16 cellular contexts compared by ENCODE assay signal in the genomic region with DNA sequence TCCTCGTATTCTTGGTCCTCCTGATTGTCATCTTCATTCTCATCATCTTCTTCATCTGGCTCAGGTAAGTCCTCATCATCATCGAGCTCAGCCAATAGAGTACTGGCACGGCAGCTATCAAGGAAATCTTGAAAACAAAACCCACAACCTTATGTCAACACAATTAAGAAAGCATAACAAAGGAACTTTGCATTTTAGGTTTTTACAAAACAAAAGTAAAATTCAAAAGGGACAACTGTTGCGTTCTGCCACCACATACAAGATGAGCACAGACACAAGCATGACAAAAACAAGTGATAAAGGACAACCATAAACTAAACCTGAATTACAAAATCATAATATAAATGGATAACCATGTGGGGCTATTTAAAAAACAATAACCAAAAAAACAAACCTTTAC.
DNase-seq lines count a peak whose midpoint lies in the region; ATAC-seq and TF ChIP-seq lines count a peak whose summit lies in the region.
"Had no signal": no experiment of that assay in that cellular context is flagged by ENCODE, and none has a peak within 500 bp of the region (broad histone marks: within the 10 kb centered on the region; RNA-seq: fewer than 3 reads in every experiment).

No MANE protein-coding gene starts in this region.

- H3T11ph ChIP-seq in H9 (ENCODE audit: low read length) = no peak overlapping the region

- no peaks in the 10 kb centered on the region for H4K20me1 ChIP-seq in H9 (ENCODE audit: control insufficient read depth, insufficient read depth, insufficient read length)

- H3K4me2 ChIP-seq in H9 (ENCODE audit: insufficient read depth, insufficient read length, low read length) = no peak overlapping the region
- H3K4me2 ChIP-seq: KMS-11 had no signal

- H2BK120ac ChIP-seq in H9 (ENCODE audit: low read depth, low read length, poor library complexity, severe bottlenecking) = no peak overlapping the region

- no peaks in the 10 kb centered on the region for H3K9me3 Mint-ChIP-seq in CD8-positive, alpha-beta T cell
- no peaks in the 10 kb centered on the region for H3K9me3 Mint-ChIP-seq in H9
- H3K9me3 Mint-ChIP-seq in WTC11 = no peaks in the 10 kb centered on the region

- no peaks in the 10 kb centered on the region for H3K27me3 Mint-ChIP-seq in CD8-positive, alpha-beta T cell (ENCODE audit: low read depth)
- H3K27me3 Mint-ChIP-seq in H9 (ENCODE audit: low read depth) (no peaks in the 10 kb centered on the region), WTC11 (ENCODE audit: low read depth) (no peaks in the 10 kb centered on the region)

- CTCF ChIA-PET in CD8-positive, alpha-beta T cell (lab: Charles Lee) = interaction anchor here (1.6 kb wide), 1 partner anchor 85 kb away, joined by 5 read pairs; the partner anchor contains the start of gene HECTD1
- CTCF ChIA-PET in WTC11 (lab: Charles Lee) = no interaction called here

- H2BK5ac ChIP-seq in H9 (ENCODE audit: insufficient read length, low read length) = no peak overlapping the region

- no peak overlapping the region for H3K4me3 Mint-ChIP-seq in CD8-positive, alpha-beta T cell
- H3K4me3 Mint-ChIP-seq in H9 (peak overlapping the region in 1 of 2 experiments; percentile 0; a peak in 2 of 5 replicates), WTC11 (no peak overlapping the region)

- DNase-seq in CD8-positive, alpha-beta T cell = no peak
- DNase-seq in H9 (no peak), WTC11 (ENCODE audit: low spot score) (no peak), EL (no peak), NCI-H146 treated with DMSO at 0.1 percent for 48 hours (lab: John Stamatoyannopoulos, UW; ENCODE audit: unreplicated experiment) (no peak)
- DNase-seq: DND-41, GF-D8, NCI-H1048, NCI-H1436 treated with DMSO at 0.1 percent for 48 hours, NCI-H2081, NCI-H524 had no signal

- H4K5ac ChIP-seq in H9 (ENCODE audit: insufficient read length, low read depth, low read length) = no peak overlapping the region

- no peak overlapping the region for H3K27ac ChIP-seq in CD8-positive, alpha-beta T cell (ENCODE audit: low read depth, low read length)
- H3K27ac ChIP-seq in H9 (ENCODE audit: insufficient read length, low read depth, low read length) (no peak overlapping the region), iPS-20b (ENCODE audit: low read length) (no peak overlapping the region)
- H3K27ac ChIP-seq: C4-2B, KMS-11 had no signal

- no peak for ATAC-seq in CD8-positive, alpha-beta T cell
- ATAC-seq in WTC11 = peak; percentile 76
- ATAC-seq in GM21367 (IDR thresholded peaks at IDR 0.05; ENCODE audit: unreplicated experiment) = no peak
- ATAC-seq: Panc1 had no signal

- intact Hi-C loops in CD8-positive, alpha-beta T cell (cut with DNase I, micrococcal nuclease) = no loop called here

- H4K91ac ChIP-seq in H9 (ENCODE audit: insufficient read length, low read depth, low read length) = no peak overlapping the region

- no peaks in the 10 kb centered on the region for H3K79me1 ChIP-seq in H9 (ENCODE audit: insufficient read depth, low read depth, low read length, poor library complexity, severe bottlenecking)

- peaks cover 32% of the 10 kb centered on the region for H3K4me1 Mint-ChIP-seq in CD8-positive, alpha-beta T cell (ENCODE audit: low read depth)
- H3K4me1 Mint-ChIP-seq in H9 = peaks cover 38% of the 10 kb centered on the region in 2 experiments
- H3K4me1 Mint-ChIP-seq in WTC11 = peaks cover 23% of the 10 kb centered on the region

- H3K9ac ChIP-seq in H9 (ENCODE audit: extremely low read depth, insufficient read length, low read length) = no peak overlapping the region
- no peak overlapping the region for H3K9ac ChIP-seq in iPS-20b (ENCODE audit: low read depth, low read length)
- H3K9ac ChIP-seq: KMS-11 had no signal

- H3K79me2 ChIP-seq in H9 (ENCODE audit: insufficient read depth, low read length) = no peaks in the 10 kb centered on the region

- H2BK12ac ChIP-seq in H9 (ENCODE audit: insufficient read length, low read depth, low read length) = no peak overlapping the region

- peaks cover 57% of the 10 kb centered on the region for H3K36me3 Mint-ChIP-seq in CD8-positive, alpha-beta T cell
- H3K36me3 Mint-ChIP-seq in H9 (ENCODE audit: insufficient read depth in 1 of 3, low read depth in 3 of 3) (peaks cover 18 to 58% (median 48%) of the 10 kb centered on the region in 3 experiments), WTC11 (peaks cover 34% of the 10 kb centered on the region)

- no peak overlapping the region for H3K4ac ChIP-seq in H9 (ENCODE audit: low read depth, low read length)

- no peak overlapping the region for H2BK20ac ChIP-seq in H9 (ENCODE audit: low read depth, low read length, poor library complexity, severe bottlenecking)

- no peak overlapping the region for H3K23ac ChIP-seq in H9 (ENCODE audit: insufficient read length, low read depth, low read length)

- H3K36me3 ChIP-seq in CD8-positive, alpha-beta T cell (ENCODE audit: insufficient read depth, low read length) = peaks cover 33% of the 10 kb centered on the region
- H3K36me3 ChIP-seq in iPS-20b (ENCODE audit: insufficient read depth, low read depth, low read length) = peaks cover 64% of the 10 kb centered on the region

- no CpG with 5 or more reads among the region's 4 CpGs for WGBS in H9 (ENCODE audit: extremely low coverage, insufficient read length, low lambda C conversion rate)

- H3K56ac ChIP-seq in H9 (ENCODE audit: insufficient read length, low read depth, low read length) = no peak overlapping the region

- TF ChIP-seq CTCF in CD8-positive, alpha-beta T cell (IDR thresholded peaks at IDR 0.05) = no peak
- TF ChIP-seq CTCF in H9 (conservative IDR thresholded peaks at IDR 0.05) = no peak
- no peak for TF ChIP-seq CTCF in WTC11 (IDR thresholded peaks at IDR 0.05)

- H3K23me2 ChIP-seq in H9 (ENCODE audit: insufficient read length, low read depth, low read length, poor library complexity, severe bottlenecking) = no peaks in the 10 kb centered on the region

- H3K4me1 ChIP-seq in CD8-positive, alpha-beta T cell (ENCODE audit: insufficient read depth, low read length) = peaks cover 13% of the 10 kb centered on the region
- no peaks in the 10 kb centered on the region; the same call in 1 of the 2 replicates for H3K4me1 ChIP-seq in H9 (ENCODE audit: insufficient read depth, low read length)
- peaks cover 22% of the 10 kb centered on the region for H3K4me1 ChIP-seq in iPS-20b (ENCODE audit: insufficient read depth, low read length)

- no peak overlapping the region for H2AK5ac ChIP-seq in H9 (ENCODE audit: insufficient read length, low read length)

- H3K27me3 ChIP-seq in CD8-positive, alpha-beta T cell (ENCODE audit: insufficient read depth, low read length) = no peaks in the 10 kb centered on the region
- H3K27me3 ChIP-seq in H9 (ENCODE audit: insufficient read depth, low read length) = no peaks in the 10 kb centered on the region
- no peaks in the 10 kb centered on the region for H3K27me3 ChIP-seq in iPS-20b (ENCODE audit: insufficient read depth, low read length)

- no peak overlapping the region for H3K14ac ChIP-seq in H9 (ENCODE audit: insufficient read depth, low read length)

- H4K8ac ChIP-seq in H9 (replicated peaks; ENCODE audit: insufficient read length, low read depth, low read length) = no peak overlapping the region

- POLR2A ChIA-PET in CD8-positive, alpha-beta T cell (lab: Charles Lee) = interaction anchor here (0.9 kb wide), 1 partner anchor 85 kb away, joined by 3 read pairs; the partner anchor contains the start of gene HECTD1
- POLR2A ChIA-PET in WTC11 (lab: Charles Lee) = no interaction called here

- H3K9me3 ChIP-seq in CD8-positive, alpha-beta T cell (ENCODE audit: low read length) = no peaks in the 10 kb centered on the region
- no peaks in the 10 kb centered on the region for H3K9me3 ChIP-seq in H9 (ENCODE audit: control insufficient read depth, low read depth, low read length)
- no peaks in the 10 kb centered on the region for H3K9me3 ChIP-seq in iPS-20b (ENCODE audit: insufficient read depth, low read depth, low read length)

- no peak overlapping the region for H2BK15ac ChIP-seq in H9 (ENCODE audit: low read depth, low read length)

- H3K4me3 ChIP-seq in CD8-positive, alpha-beta T cell (ENCODE audit: low read depth, low read length) = no peak overlapping the region
- H3K4me3 ChIP-seq in iPS-20b (ENCODE audit: low read length) = peak overlapping the region; percentile 20; the same call in 1 of the 2 replicates

- H3K27ac Mint-ChIP-seq in CD8-positive, alpha-beta T cell = peak overlapping the region; percentile 9
- H3K27ac Mint-ChIP-seq in H9 (peak overlapping the region in 2 of 3 experiments; percentile 1 to 60; a peak in 3 of 7 replicates), WTC11 (peak overlapping the region; percentile 6; the same call in 1 of the 2 replicates)

- no peak overlapping the region for H3K18ac ChIP-seq in H9 (ENCODE audit: insufficient read length, low read depth, low read length)

- no peak overlapping the region for H2AFZ ChIP-seq in H9 (ENCODE audit: low read length)

TF ChIP-seq in WTC11, 78 proteins besides CTCF, POLR2A, EP300 and RAD21:
- TF ChIP-seq, protein P1, sequence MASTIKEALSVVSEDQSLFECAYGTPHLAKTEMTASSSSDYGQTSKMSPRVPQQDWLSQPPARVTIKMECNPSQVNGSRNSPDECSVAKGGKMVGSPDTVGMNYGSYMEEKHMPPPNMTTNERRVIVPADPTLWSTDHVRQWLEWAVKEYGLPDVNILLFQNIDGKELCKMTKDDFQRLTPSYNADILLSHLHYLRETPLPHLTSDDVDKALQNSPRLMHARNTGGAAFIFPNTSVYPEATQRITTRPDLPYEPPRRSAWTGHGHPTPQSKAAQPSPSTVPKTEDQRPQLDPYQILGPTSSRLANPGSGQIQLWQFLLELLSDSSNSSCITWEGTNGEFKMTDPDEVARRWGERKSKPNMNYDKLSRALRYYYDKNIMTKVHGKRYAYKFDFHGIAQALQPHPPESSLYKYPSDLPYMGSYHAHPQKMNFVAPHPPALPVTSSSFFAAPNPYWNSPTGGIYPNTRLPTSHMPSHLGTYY (CRISPR knock-in tag; IDR thresholded peaks at IDR 0.05) = no peak
- TF ChIP-seq, protein P2, sequence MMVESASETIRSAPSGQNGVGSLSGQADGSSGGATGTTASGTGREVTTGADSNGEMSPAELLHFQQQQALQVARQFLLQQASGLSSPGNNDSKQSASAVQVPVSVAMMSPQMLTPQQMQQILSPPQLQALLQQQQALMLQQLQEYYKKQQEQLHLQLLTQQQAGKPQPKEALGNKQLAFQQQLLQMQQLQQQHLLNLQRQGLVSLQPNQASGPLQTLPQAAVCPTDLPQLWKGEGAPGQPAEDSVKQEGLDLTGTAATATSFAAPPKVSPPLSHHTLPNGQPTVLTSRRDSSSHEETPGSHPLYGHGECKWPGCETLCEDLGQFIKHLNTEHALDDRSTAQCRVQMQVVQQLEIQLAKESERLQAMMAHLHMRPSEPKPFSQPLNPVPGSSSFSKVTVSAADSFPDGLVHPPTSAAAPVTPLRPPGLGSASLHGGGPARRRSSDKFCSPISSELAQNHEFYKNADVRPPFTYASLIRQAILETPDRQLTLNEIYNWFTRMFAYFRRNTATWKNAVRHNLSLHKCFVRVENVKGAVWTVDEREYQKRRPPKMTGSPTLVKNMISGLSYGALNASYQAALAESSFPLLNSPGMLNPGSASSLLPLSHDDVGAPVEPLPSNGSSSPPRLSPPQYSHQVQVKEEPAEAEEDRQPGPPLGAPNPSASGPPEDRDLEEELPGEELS (CRISPR knock-in tag; IDR thresholded peaks at IDR 0.05) = 0 out of 2 replicates have a peak, but pooled peaks have one; percentile 15
